Comparison of ENCODE assay signal across 17 cellular contexts in the genomic region with DNA sequence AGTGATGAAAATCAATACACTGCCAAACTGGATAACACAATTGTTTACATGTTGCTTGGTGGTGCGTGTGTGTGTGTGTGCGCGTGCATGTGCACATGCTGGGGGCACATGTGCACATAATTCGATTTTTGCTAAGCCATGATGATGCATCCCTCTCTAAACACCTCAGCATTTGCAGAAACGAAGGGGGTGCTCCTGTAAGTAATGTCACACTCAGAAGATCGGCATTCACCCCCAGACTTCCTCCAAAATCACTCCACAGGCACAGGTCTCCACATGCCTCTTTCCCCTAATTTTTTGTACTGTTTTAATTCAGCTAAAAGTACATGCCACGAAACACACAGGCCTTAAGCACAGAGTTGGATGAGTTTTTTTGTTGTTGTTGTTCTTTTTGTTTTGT.
A peak's percentile ranks its signal among the peaks of the same experiment; 100 is the strongest.
DNase-seq lines count a peak whose midpoint lies in the region; ATAC-seq, FAIRE-seq and TF ChIP-seq lines count a peak whose summit lies in the region.
"Had no signal": no experiment of that assay in that cellular context is flagged by ENCODE, and none has a peak within 500 bp of the region (broad histone marks: within the 10 kb centered on the region; RNA-seq: fewer than 3 reads in every experiment).

No MANE protein-coding gene starts in this region.

- intact Hi-C loops in HepG2 (cut with micrococcal nuclease; ENCODE audit: unreplicated experiment) (no loop called here), right lobe of liver (cut with DNase I) (no loop called here)

- CTCF ChIA-PET in HepG2 (lab: Yijun Ruan, JAX; ENCODE audit: low intra/inter-chr PET ratio, low total read pairs), result no interaction called here

- H2AFZ ChIP-seq in HepG2 (ENCODE audit: low read length) (no peak overlapping the region), osteoblast (ENCODE audit: low read length) (no peak overlapping the region)
- H2AFZ ChIP-seq: GM23248 had no signal

- H3K9me3 ChIP-seq in HepG2 (ENCODE audit: low read length), result no peaks in the 10 kb centered on the region
- no peaks in the 10 kb centered on the region for H3K9me3 ChIP-seq in right lobe of liver
- H3K9me3 ChIP-seq in osteoblast (ENCODE audit: low read depth, low read length), result no peaks in the 10 kb centered on the region
- H3K9me3 ChIP-seq: BLaER1 treated with 17β-estradiol and CSF1 and Interleukin-3, amounts not matched to agents 10 nM and 100 nM; HAP-1 had no signal

- TF ChIP-seq RAD21 in HepG2 (CRISPR knock-in tag; IDR thresholded peaks at IDR 0.05), result no peak

- H3K36me3 ChIP-seq in HepG2 (replicated peaks in 1 of 2; ENCODE audit: control insufficient read depth in 1 of 2, insufficient read depth in 2 of 2, low read length in 2 of 2), result peaks cover 12 to 13% of the 10 kb centered on the region in 2 experiments
- no peaks in the 10 kb centered on the region for H3K36me3 ChIP-seq in right lobe of liver
- H3K36me3 ChIP-seq in bronchial epithelial cell (ENCODE audit: control insufficient read depth, insufficient read depth, low read length), result no peaks in the 10 kb centered on the region
- H3K36me3 ChIP-seq in osteoblast (ENCODE audit: insufficient read depth, low read length), result no peaks in the 10 kb centered on the region
- H3K36me3 ChIP-seq: BLaER1 treated with 17β-estradiol and CSF1 and Interleukin-3, amounts not matched to agents 10 nM and 100 nM; HAP-1 had no signal

- BruUV-seq in HepG2 (replicated peaks; lab: Mats Ljungman, UMichigan), result no TSS peak

- TF ChIP-seq POLR2A in HepG2 (IDR thresholded peaks at IDR 0.05; ENCODE audit: insufficient read depth in 1 of 2, low read depth in 2 of 2, low read length in 2 of 2), result no peak
- TF ChIP-seq POLR2A in right lobe of liver (IDR thresholded peaks at IDR 0.05), result no peak

- H3K27me3 ChIP-seq in HepG2 (ENCODE audit: control insufficient read depth in 1 of 2, insufficient read depth in 2 of 2, low read length in 2 of 2) (no peaks in the 10 kb centered on the region), right lobe of liver (no peaks in the 10 kb centered on the region), bronchial epithelial cell (ENCODE audit: control insufficient read depth, insufficient read depth, low read length) (no peaks in the 10 kb centered on the region), osteoblast (ENCODE audit: insufficient read depth, low read length) (peaks cover 3% of the 10 kb centered on the region)
- H3K27me3 ChIP-seq: BLaER1 treated with 17β-estradiol and CSF1 and Interleukin-3, amounts not matched to agents 10 nM and 100 nM had no signal

- no peak for TF ChIP-seq CTCF in HepG2 (CRISPR knock-in tag; IDR thresholded peaks at IDR 0.05)
- no peak for TF ChIP-seq CTCF in right lobe of liver (IDR thresholded peaks at IDR 0.05)
- no peak for TF ChIP-seq CTCF in bronchial epithelial cell (IDR thresholded peaks at IDR 0.05; ENCODE audit: insufficient read depth, low read length, severe bottlenecking)
- no peak for TF ChIP-seq CTCF in osteoblast (IDR thresholded peaks at IDR 0.05; ENCODE audit: extremely low read depth, low read depth, low read length)

- no peak overlapping the region for H3K4me3 ChIP-seq in HepG2 (replicated peaks in 1 of 3; ENCODE audit: insufficient read depth in 1 of 3, low read depth in 2 of 3, low read length in 3 of 3)
- H3K4me3 ChIP-seq in right lobe of liver, result no peak overlapping the region
- H3K4me3 ChIP-seq in bronchial epithelial cell (ENCODE audit: low read depth, low read length), result no peak overlapping the region
- no peak overlapping the region for H3K4me3 ChIP-seq in osteoblast (ENCODE audit: insufficient read depth, low read length)
- H3K4me3 ChIP-seq: BLaER1 treated with 17β-estradiol and CSF1 and Interleukin-3, amounts not matched to agents 10 nM and 100 nM; GM23248; HAP-1 had no signal

- in situ Hi-C loops in HepG2 (cut with HindIII; ENCODE audit: extremely low pct_ligation_motif_present, low pct_unique_long_range_greater_than_20kb), result no loop called here

- 93% methylated on average over 7 of the region's 7 CpGs for WGBS in HepG2 (ENCODE audit: low lambda C conversion rate)
- 84% methylated on average over 6 of the region's 7 CpGs for WGBS in right lobe of liver (ENCODE audit: insufficient coverage, low coverage, low lambda C conversion rate, missing lambda C conversion rate)

- H3K27ac ChIP-seq in HepG2 (ENCODE audit: extremely low read length, insufficient read depth, low read length) (no peak overlapping the region), right lobe of liver (no peak overlapping the region), osteoblast (ENCODE audit: low read depth, low read length) (no peak overlapping the region)
- H3K27ac ChIP-seq: BLaER1 treated with 17β-estradiol and CSF1 and Interleukin-3, amounts not matched to agents 10 nM and 100 nM; GM23248; HL-60 had no signal

- no peak for FAIRE-seq in HepG2 (lab: Jason Lieb, UNC)
- FAIRE-seq in bronchial epithelial cell (lab: Jason Lieb, UNC), result peak; percentile 28
- FAIRE-seq: G401.6, GM12891 had no signal

- POLR2A ChIA-PET in HepG2 (lab: Yijun Ruan, JAX), result no interaction called here

- no peak overlapping the region for H3K9ac ChIP-seq in HepG2 (ENCODE audit: insufficient read depth, low read depth, low read length)
- H3K9ac ChIP-seq: BLaER1 treated with 17β-estradiol and CSF1 and Interleukin-3, amounts not matched to agents 10 nM and 100 nM; GM23248 had no signal

- H3K4me1 ChIP-seq in HepG2 (ENCODE audit: insufficient read depth, low read length) (no peaks in the 10 kb centered on the region), right lobe of liver (no peaks in the 10 kb centered on the region), osteoblast (ENCODE audit: insufficient read depth, low read length) (no peaks in the 10 kb centered on the region)
- H3K4me1 ChIP-seq: HAP-1 had no signal

- no peak for DNase-seq in HepG2 (ENCODE audit: low spot score)
- DNase-seq in right lobe of liver, result no peak
- DNase-seq in bronchial epithelial cell (ENCODE audit: low read depth), result peak; percentile 69
- DNase-seq in osteoblast (ENCODE audit: insufficient read length, low spot score, missing footprints), result peak; percentile 65
- DNase-seq in DMS114 treated with DMSO at 0.1 percent for 48 hours (lab: John Stamatoyannopoulos, UW; ENCODE audit: unreplicated experiment), result no peak
- DNase-seq in middle frontal gyrus (ENCODE audit: extremely low spot score, low spot score), result no peak
- DNase-seq in central memory CD4-positive, alpha-beta T cell, result no peak
- DNase-seq: CD4-positive, CD25-positive, alpha-beta regulatory T cell; CD8-positive, alpha-beta memory T cell; COR-L47; DMS 273 treated with DMSO at 0.1 percent for 48 hours; GM23248 had no signal

- no peak for TF ChIP-seq EP300 in HepG2 (IDR thresholded peaks at IDR 0.05; ENCODE audit: low read depth in 2 of 2, low read length in 2 of 2)
- no peak for TF ChIP-seq EP300 in HepG2 (CRISPR knock-in tag; IDR thresholded peaks at IDR 0.05; ENCODE audit: borderline replicate concordance)

- ATAC-seq in HepG2 (no peak), right lobe of liver (no peak)

- H3K4me2 ChIP-seq in HepG2 (ENCODE audit: low read depth, low read length) (no peak overlapping the region), osteoblast (ENCODE audit: insufficient read depth, low read length) (no peak overlapping the region)

- H3K79me2 ChIP-seq in HepG2 (ENCODE audit: insufficient read depth, low read length) (no peaks in the 10 kb centered on the region), osteoblast (ENCODE audit: insufficient read depth, low read length) (no peaks in the 10 kb centered on the region)

- peaks cover 6% of the 10 kb centered on the region; the same call in 1 of the 2 replicates for H4K20me1 ChIP-seq in HepG2 (ENCODE audit: insufficient read depth, low read length)
- no peaks in the 10 kb centered on the region for H4K20me1 ChIP-seq in osteoblast (ENCODE audit: insufficient read depth, low read length)
- H4K20me1 ChIP-seq: BLaER1 treated with 17β-estradiol and CSF1 and Interleukin-3, amounts not matched to agents 10 nM and 100 nM had no signal

TF ChIP-seq in HepG2, 621 proteins besides CTCF, POLR2A, EP300 and RAD21:
- TF ChIP-seq ZFAT (CRISPR knock-in tag; conservative IDR thresholded peaks at IDR 0.05), result no peak
- TF ChIP-seq, protein P1, sequence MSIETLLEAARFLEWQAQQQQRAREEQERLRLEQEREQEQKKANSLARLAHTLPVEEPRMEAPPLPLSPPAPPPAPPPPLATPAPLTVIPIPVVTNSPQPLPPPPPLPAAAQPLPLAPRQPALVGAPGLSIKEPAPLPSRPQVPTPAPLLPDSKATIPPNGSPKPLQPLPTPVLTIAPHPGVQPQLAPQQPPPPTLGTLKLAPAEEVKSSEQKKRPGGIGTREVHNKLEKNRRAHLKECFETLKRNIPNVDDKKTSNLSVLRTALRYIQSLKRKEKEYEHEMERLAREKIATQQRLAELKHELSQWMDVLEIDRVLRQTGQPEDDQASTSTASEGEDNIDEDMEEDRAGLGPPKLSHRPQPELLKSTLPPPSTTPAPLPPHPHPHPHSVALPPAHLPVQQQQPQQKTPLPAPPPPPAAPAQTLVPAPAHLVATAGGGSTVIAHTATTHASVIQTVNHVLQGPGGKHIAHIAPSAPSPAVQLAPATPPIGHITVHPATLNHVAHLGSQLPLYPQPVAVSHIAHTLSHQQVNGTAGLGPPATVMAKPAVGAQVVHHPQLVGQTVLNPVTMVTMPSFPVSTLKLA (IDR thresholded peaks at IDR 0.05), result peak; percentile 82

Comparison
In these comparisons a context has a peak if more than half of its experiments do, and no peak if none do; other contexts are left out.
1. DNase-seq: peak in bronchial epithelial cell (single experiment) and osteoblast (single experiment); none in HepG2 (single experiment), right lobe of liver (0 of 3), DMS114 treated with DMSO at 0.1 percent for 48 hours (single experiment), middle frontal gyrus (single experiment) and central memory CD4-positive, alpha-beta T cell (single experiment).